ENCODE assay signal across 1 cellular context in genomic region chr2:218400930-218401833, GRCh38.
TF ChIP-seq lines count a peak whose summit lies in the region.

No MANE protein-coding gene starts in this region.

TF ChIP-seq in HCT116, 20 proteins besides CTCF, POLR2A, EP300 and RAD21 (continued from another document):
- TF ChIP-seq FOSL1 (IDR thresholded peaks at IDR 0.05; ENCODE audit: low read depth), result no peak
